11 cellular contexts compared by ENCODE assay signal in genomic region chr2:105431367-105432088, GRCh38. TPM values are rescaled to one million over a fixed set of nuclear protein-coding genes. Genes with fewer than 3 reads are reported as not detected.
A peak's percentile ranks its signal among the peaks of the same experiment; 100 is the strongest.
DNase-seq lines count a peak whose midpoint lies in the region; ATAC-seq and TF ChIP-seq lines count a peak whose summit lies in the region.
"Had no signal": no experiment of that assay in that cellular context is flagged by ENCODE, and none has a peak within 500 bp of the region (broad histone marks: within the 10 kb centered on the region; RNA-seq: fewer than 3 reads in every experiment).

No MANE protein-coding gene starts in this region.

- TF ChIP-seq EP300 in esophagus muscularis mucosa (IDR thresholded peaks at IDR 0.05): no peak

- no peak for TF ChIP-seq CTCF in esophagus muscularis mucosa (IDR thresholded peaks at IDR 0.05)
- no peak for TF ChIP-seq CTCF in mucosa of descending colon (IDR thresholded peaks at IDR 0.05)
- no peak for TF ChIP-seq CTCF in vagina (IDR thresholded peaks at IDR 0.05)
- TF ChIP-seq CTCF in GM10266 (IDR thresholded peaks at IDR 0.05; ENCODE audit: control insufficient read depth, insufficient read depth, low read depth, missing control alignments): no peak

- intact Hi-C loops in esophagus muscularis mucosa (cut with DNase I): no loop called here
- intact Hi-C loops in mucosa of descending colon (cut with DNase I, micrococcal nuclease): no loop called here
- intact Hi-C loops in vagina (cut with DNase I): no loop called here

- H3K4me3 ChIP-seq in esophagus muscularis mucosa (no peak overlapping the region), mucosa of descending colon (no peak overlapping the region), vagina (no peak overlapping the region)
- H3K4me3 ChIP-seq: lower lobe of right lung had no signal

- H3K36me3 ChIP-seq in esophagus muscularis mucosa (peaks cover 0 to 46% (median 0%) of the 10 kb centered on the region in 4 donors), mucosa of descending colon (ENCODE audit: low read depth) (no peaks in the 10 kb centered on the region), vagina (no peaks in the 10 kb centered on the region)
- H3K36me3 ChIP-seq: lower lobe of right lung had no signal

- peak; percentile 11 for DNase-seq in NCI-H1694 treated with DMSO at 0.1 percent for 48 hours (lab: John Stamatoyannopoulos, UW)
- DNase-seq in NCI-H1694 (lab: John Stamatoyannopoulos, UW): no peak
- no peak for DNase-seq in esophagus muscularis mucosa (ENCODE audit: extremely low spot score)
- no peak for DNase-seq in mucosa of descending colon
- no peak for DNase-seq in vagina (ENCODE audit: extremely low spot score in 2 of 2)
- DNase-seq in kidney tubule cell (ENCODE audit: low spot score): no peak
- DNase-seq in GM10266 (ENCODE audit: extremely low spot score): no peak
- DNase-seq: 8988T, lower lobe of right lung, retina had no signal

- H3K9me3 ChIP-seq in esophagus muscularis mucosa (no peaks in the 10 kb centered on the region), mucosa of descending colon (no peaks in the 10 kb centered on the region), vagina (no peaks in the 10 kb centered on the region)
- H3K9me3 ChIP-seq: lower lobe of right lung had no signal

- WGBS in esophagus muscularis mucosa: 4% methylated on average over 4 of the region's 4 CpGs

- H3K4me1 ChIP-seq in esophagus muscularis mucosa: peaks cover 7 to 23% (median 21%) of the 10 kb centered on the region in 4 donors
- H3K4me1 ChIP-seq in mucosa of descending colon (ENCODE audit: low read depth): peaks cover under 1% of the 10 kb centered on the region
- H3K4me1 ChIP-seq in vagina: peaks cover 16% of the 10 kb centered on the region
- H3K4me1 ChIP-seq: lower lobe of right lung had no signal

- peak overlapping the region; percentile 16 to 73 (median 35) for H3K27ac ChIP-seq in esophagus muscularis mucosa (replicated peaks in 1 of 4)
- peak overlapping the region; percentile 37 for H3K27ac ChIP-seq in vagina
- H3K27ac ChIP-seq: lower lobe of right lung had no signal

- ATAC-seq in mucosa of descending colon (peak; percentile 22), HG02938 (IDR thresholded peaks at IDR 0.05; ENCODE audit: unreplicated experiment) (no peak)

- H3K27me3 ChIP-seq in esophagus muscularis mucosa (no peaks in the 10 kb centered on the region), vagina (no peaks in the 10 kb centered on the region)

- no peak for TF ChIP-seq POLR2A in esophagus muscularis mucosa (IDR thresholded peaks at IDR 0.05; ENCODE audit: low read depth)
- no peak for TF ChIP-seq POLR2A in vagina (IDR thresholded peaks at IDR 0.05)

RNA-seq across cellular contexts. Expression of gene FHL2, which starts 32.7 kb away (rescaled TPM):
- total RNA-seq in esophagus muscularis mucosa (100 to 1,000 TPM in 1 of 4 donors, 10 to 100 TPM in 3; 81.8 to 114 (median 87.9) TPM), mucosa of descending colon (100 to 1,000 TPM; 109 to 132 (median 113) TPM), vagina (62.1 TPM)
